ENCODE assay signal across 8 cellular contexts in genomic region chr19:48637948-48638830, GRCh38. TPM values are rescaled to one million over a fixed set of nuclear protein-coding genes. Genes with fewer than 3 reads are reported as not detected.
DNase-seq lines count a peak whose midpoint lies in the region; ATAC-seq and TF ChIP-seq lines count a peak whose summit lies in the region.

No MANE protein-coding gene starts in this region.

- no peak for TF ChIP-seq CTCF in coronary artery (IDR thresholded peaks at IDR 0.05)

- DNase-seq in AG08395 (ENCODE audit: low spot score) (peak; percentile 96), NCI-H510A (lab: John Stamatoyannopoulos, UW) (peak; percentile 89), coronary artery (ENCODE audit: low spot score) (peak; percentile 94), left lobe of liver (ENCODE audit: low spot score) (peak; percentile 86)
- peak; percentile 84 for DNase-seq in activated CD4-positive, alpha-beta T cell treated with anti-CD3 and anti-CD28 coated beads for 48 hours
- peak; percentile 80 for DNase-seq in stimulated activated CD4-positive, alpha-beta T cell treated with anti-CD3 and anti-CD28 coated beads, Interleukin-2, amount 100 ng/mL, for 4 hours (ENCODE audit: low read depth)

- H3K27ac ChIP-seq in coronary artery: peak overlapping the region; percentile 88 to 95

- ATAC-seq in GM18870 (IDR thresholded peaks at IDR 0.05; ENCODE audit: unreplicated experiment) (peak; percentile 11), HG03378 (IDR thresholded peaks at IDR 0.05; ENCODE audit: unreplicated experiment) (peak; percentile 28), left lobe of liver (peak; percentile 48)

- H3K4me3 ChIP-seq in coronary artery: peak overlapping the region; percentile 80

RNA-seq across cellular contexts. Expression of gene DBP, which starts 1.0 kb away (rescaled TPM):
- total RNA-seq in left lobe of liver: 11.4 TPM

RNA-seq across cellular contexts. Expression of gene CA11, which starts 7.8 kb away (rescaled TPM):
- total RNA-seq in left lobe of liver: 1.7 TPM

RNA-seq across cellular contexts. Expression of gene SPHK2, which starts 18.9 kb away (rescaled TPM):
- 41.6 TPM for total RNA-seq in left lobe of liver

RNA-seq across cellular contexts. Expression of gene RPL18, which starts 19.2 kb away (rescaled TPM):
- 401 TPM for total RNA-seq in left lobe of liver

RNA-seq across cellular contexts. Expression of gene FAM83E, which starts 23.3 kb away (rescaled TPM):
- 0.18 TPM for total RNA-seq in left lobe of liver

Comparison
In these comparisons a context has a peak if more than half of its experiments do, and no peak if none do; other contexts are left out.
1. Peak in every context shown above with its lines: DNase-seq, ATAC-seq, H3K4me3 ChIP-seq and H3K27ac ChIP-seq.